13 cellular contexts compared by ENCODE assay signal in genomic region chr5:177595026-177595585, GRCh38. TPM values are rescaled to one million over a fixed set of nuclear protein-coding genes. Genes with fewer than 3 reads are reported as not detected.
DNase-seq lines count a peak whose midpoint lies in the region; ATAC-seq and TF ChIP-seq lines count a peak whose summit lies in the region.
"Had no signal": no experiment of that assay in that cellular context is flagged by ENCODE, and none has a peak within 500 bp of the region (broad histone marks: within the 10 kb centered on the region; RNA-seq: fewer than 3 reads in every experiment).

No MANE protein-coding gene starts in this region.

- H3K27me3 Mint-ChIP-seq in nephron (ENCODE audit: low read depth) (peaks cover 17% of the 10 kb centered on the region), GM23338 (ENCODE audit: insufficient read depth, low read depth, poor library complexity) (peaks cover 10% of the 10 kb centered on the region)

- H2AFZ ChIP-seq in GM23338 = no peak overlapping the region

- H3K27ac ChIP-seq in RWPE2 (ENCODE audit: poor library complexity, severe bottlenecking) (no peak overlapping the region), upper lobe of right lung (no peak overlapping the region), GM23338 (ENCODE audit: low read depth) (no peak overlapping the region)
- H3K27ac ChIP-seq: BLaER1 had no signal

- H3K79me2 ChIP-seq in GM23338 (replicated peaks; ENCODE audit: insufficient read depth) = peaks cover 11% of the 10 kb centered on the region; the same call in 1 of the 2 replicates

- intact Hi-C loops in upper lobe of right lung (cut with DNase I) = no loop called here

- H3K9me2 ChIP-seq in GM23338 (ENCODE audit: insufficient read depth) = no peaks in the 10 kb centered on the region

- H3K4me2 ChIP-seq in GM23338 = no peak overlapping the region
- H3K4me2 ChIP-seq: BLaER1 had no signal

- DNase-seq in activated CD8-positive, alpha-beta memory T cell treated with anti-CD3 and anti-CD28 coated beads, Interleukin-2, amount 50 U/mL, for 48 hours = peak; percentile 44
- DNase-seq in activated CD8-positive, alpha-beta memory T cell treated with anti-CD3 and anti-CD28 coated beads, Interleukin-2, amount 50 U/mL, for 4 hours = no peak
- DNase-seq in RWPE2 (ENCODE audit: low spot score) (peak; percentile 52), upper lobe of right lung (peak; percentile 28), GM23338 (ENCODE audit: low spot score) (no peak), NOMO-1 treated with DMSO at 0.1 percent for 48 hours (lab: John Stamatoyannopoulos, UW; ENCODE audit: unreplicated experiment) (no peak)
- DNase-seq: 8988T, AML-193, DMS53 had no signal

- H3K36me3 ChIP-seq in RWPE2 (ENCODE audit: low read depth) (peaks cover 39% of the 10 kb centered on the region), upper lobe of right lung (peaks cover 37% of the 10 kb centered on the region), GM23338 (ENCODE audit: insufficient read depth) (peaks cover 16% of the 10 kb centered on the region)

- TF ChIP-seq CTCF in RWPE2 (IDR thresholded peaks at IDR 0.05; ENCODE audit: poor library complexity, severe bottlenecking) (no peak), nephron (IDR thresholded peaks at IDR 0.05; ENCODE audit: unreplicated experiment in 3 of 3) (no peak), upper lobe of right lung (IDR thresholded peaks at IDR 0.05) (no peak), GM23338 (conservative IDR thresholded peaks at IDR 0.05; ENCODE audit: low read depth in 2 of 2) (no peak)

- ATAC-seq in RWPE2 (ENCODE audit: low read depth) = no peak
- no peak for ATAC-seq in upper lobe of right lung
- ATAC-seq in GM23338 = no peak
- ATAC-seq: HCT116, HepG2 had no signal

- H3K4me1 Mint-ChIP-seq in nephron = peaks cover 24% of the 10 kb centered on the region
- peaks cover 7% of the 10 kb centered on the region for H3K4me1 Mint-ChIP-seq in GM23338

- H3K4me1 ChIP-seq in RWPE2 (ENCODE audit: insufficient read depth, poor library complexity, severe bottlenecking) = peaks cover 4% of the 10 kb centered on the region
- H3K4me1 ChIP-seq in upper lobe of right lung = peaks cover 12% of the 10 kb centered on the region
- H3K4me1 ChIP-seq in GM23338 (ENCODE audit: insufficient read depth) = peaks cover 4% of the 10 kb centered on the region; the same call in 1 of the 2 replicates

- H3K27me3 ChIP-seq in RWPE2 (ENCODE audit: insufficient read depth, poor library complexity, severe bottlenecking) = no peaks in the 10 kb centered on the region
- H3K27me3 ChIP-seq in upper lobe of right lung = peaks cover 4% of the 10 kb centered on the region
- 0 out of 2 replicates have a peak, but pooled peaks cover 5% of the 10 kb centered on the region for H3K27me3 ChIP-seq in GM23338 (ENCODE audit: insufficient read depth)
- H3K27me3 ChIP-seq: BLaER1 had no signal

- H3K9me3 Mint-ChIP-seq in nephron (no peaks in the 10 kb centered on the region), GM23338 (no peaks in the 10 kb centered on the region; the same call in 2 of the 3 replicates)

- H3K9me3 ChIP-seq in RWPE2 (ENCODE audit: severe bottlenecking) (no peaks in the 10 kb centered on the region), upper lobe of right lung (no peaks in the 10 kb centered on the region)
- H3K9me3 ChIP-seq: BLaER1 had no signal

- no peak overlapping the region for H3K27ac Mint-ChIP-seq in nephron
- H3K27ac Mint-ChIP-seq in GM23338 = no peak overlapping the region

- H3F3A ChIP-seq in GM23338 (replicated peaks; ENCODE audit: low read depth) = peaks cover 14% of the 10 kb centered on the region; the same call in 1 of the 2 replicates

- H3K4me3 Mint-ChIP-seq in nephron (peak overlapping the region in 2 of 3 experiments; percentile 22 to 28), GM23338 (no peak overlapping the region)

- peaks cover 40% of the 10 kb centered on the region for H3K36me3 Mint-ChIP-seq in nephron (ENCODE audit: low read depth)
- H3K36me3 Mint-ChIP-seq in GM23338 (ENCODE audit: low read depth) = peaks cover 44% of the 10 kb centered on the region

- no peak overlapping the region for H3K4me3 ChIP-seq in RWPE2 (ENCODE audit: severe bottlenecking)
- H3K4me3 ChIP-seq in upper lobe of right lung = no peak overlapping the region
- no peak overlapping the region for H3K4me3 ChIP-seq in GM23338
- H3K4me3 ChIP-seq: BLaER1 had no signal

- H4K20me1 ChIP-seq in GM23338 (replicated peaks; ENCODE audit: insufficient read depth) = no peaks in the 10 kb centered on the region; the same call in 1 of the 2 replicates

TF ChIP-seq in GM23338, 12 proteins besides CTCF, POLR2A, EP300 and RAD21 (continues in another document):
- TF ChIP-seq NANOG (IDR thresholded peaks at IDR 0.05; ENCODE audit: borderline replicate concordance) (no peak), ZNF462 (CRISPR knock-in tag; IDR thresholded peaks at IDR 0.05) (no peak), POLR2AphosphoS5 (IDR thresholded peaks at IDR 0.05; ENCODE audit: low read depth) (no peak), ZNF331 (CRISPR knock-in tag; IDR thresholded peaks at IDR 0.05; ENCODE audit: low read depth) (no peak), EZH2phosphoT487 (IDR thresholded peaks at IDR 0.05; ENCODE audit: unreplicated experiment) (no peak), CREB1 (CRISPR knock-in tag; IDR thresholded peaks at IDR 0.05; ENCODE audit: low read depth) (no peak), JUNB (IDR thresholded peaks at IDR 0.05; ENCODE audit: unreplicated experiment) (no peak), ZNF114 (CRISPR knock-in tag; IDR thresholded peaks at IDR 0.05) (no peak), STAT1 (IDR thresholded peaks at IDR 0.05; ENCODE audit: unreplicated experiment) (no peak), EZH2 (IDR thresholded peaks at IDR 0.05; ENCODE audit: low read depth, unreplicated experiment) (no peak)

RNA-seq across cellular contexts. Expression of gene TMED9, which starts 3.1 kb away (rescaled TPM):
- 133 TPM for total RNA-seq in upper lobe of right lung
- 130 and 142 TPM in 2 replicates for total RNA-seq in GM23338 (2014; rRNA removed; shearing (Covaris generic))
- 74.4 and 77.2 TPM in 2 replicates for polyA plus RNA-seq in GM23338 (2016; fragmentation: Nextera tagmentation; extraction: Ambion mirVana)

RNA-seq across cellular contexts. Expression of gene B4GALT7, which starts 4.8 kb away (rescaled TPM):
- 23.2 TPM for total RNA-seq in upper lobe of right lung
- 17.6 and 23.3 TPM in 2 replicates for total RNA-seq in GM23338 (2014; rRNA removed; shearing (Covaris generic))
- polyA plus RNA-seq in GM23338 (2016; fragmentation: Nextera tagmentation; extraction: Ambion mirVana) = 10.0 and 10.4 TPM in 2 replicates

RNA-seq across cellular contexts. Expression of gene FAM193B, which starts 40.7 kb away (rescaled TPM):
- total RNA-seq in upper lobe of right lung = 76.3 TPM
- total RNA-seq in GM23338 (2014; rRNA removed; shearing (Covaris generic)) = 46.9 and 58.6 TPM in 2 replicates
- 44.4 and 46.1 TPM in 2 replicates for polyA plus RNA-seq in GM23338 (2016; fragmentation: Nextera tagmentation; extraction: Ambion mirVana)

Comparison
In these comparisons a context has a peak if more than half of its experiments do, and no peak if none do; other contexts are left out.
1. DNase-seq: peak in activated CD8-positive, alpha-beta memory T cell treated with anti-CD3 and anti-CD28 coated beads, Interleukin-2, amount 50 U/mL, for 48 hours (single experiment), RWPE2 (single experiment) and upper lobe of right lung (single experiment); none in activated CD8-positive, alpha-beta memory T cell treated with anti-CD3 and anti-CD28 coated beads, Interleukin-2, amount 50 U/mL, for 4 hours (single experiment), GM23338 (single experiment) and NOMO-1 treated with DMSO at 0.1 percent for 48 hours (single experiment).